10 cellular contexts compared by ENCODE assay signal in the genomic region with DNA sequence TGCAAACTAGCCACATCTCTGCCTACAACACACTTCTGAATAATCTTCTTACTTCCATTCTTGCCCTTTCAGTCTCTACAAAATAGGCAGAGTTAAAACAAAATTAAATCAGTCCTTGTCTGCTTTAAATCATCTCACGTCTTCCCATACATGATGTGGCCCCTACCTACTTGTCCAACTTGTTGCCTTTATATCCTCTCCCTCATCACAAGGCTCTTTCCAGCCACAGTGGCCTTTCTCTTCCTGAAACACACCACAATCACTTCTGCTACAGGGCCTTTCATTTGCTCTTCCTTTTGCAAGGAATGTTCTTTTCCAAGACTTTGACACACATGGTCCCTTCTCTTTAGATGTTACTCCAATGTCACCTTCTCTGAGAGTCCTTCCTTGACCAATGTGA. TPM values are rescaled to one million over a fixed set of nuclear protein-coding genes. Genes with fewer than 3 reads are reported as not detected.
DNase-seq lines count a peak whose midpoint lies in the region; ATAC-seq, FAIRE-seq and TF ChIP-seq lines count a peak whose summit lies in the region.
"Had no signal": no experiment of that assay in that cellular context is flagged by ENCODE, and none has a peak within 500 bp of the region (broad histone marks: within the 10 kb centered on the region; RNA-seq: fewer than 3 reads in every experiment).

No MANE protein-coding gene starts in this region.

- no peak overlapping the region for H2AFZ ChIP-seq in astrocyte (ENCODE audit: low read depth, low read length)

- H3K4me3 ChIP-seq in heart left ventricle (peak overlapping the region in 11 of 12 donors; percentile 68 to 92 (median 84)), astrocyte (ENCODE audit: insufficient read depth, low read depth, low read length) (peak overlapping the region; percentile 86), liver (ENCODE audit: low read depth in 1 of 3, low read length in 3 of 3) (peak overlapping the region; percentile 51 to 95 (median 93)), aorta (ENCODE audit: low read length in 2 of 2) (peak overlapping the region; percentile 26 to 54)

- 21 to 27% (median 22%) methylated on average over 1 of the region's 1 CpG for WGBS in heart left ventricle, 4 donors
- WGBS in liver, result 57% methylated on average over 1 of the region's 1 CpG
- WGBS in aorta, 2 donors, result 24 to 41% methylated on average over 1 of the region's 1 CpG

- peaks cover 20% of the 10 kb centered on the region for H3K4me1 Mint-ChIP-seq in astrocyte (ENCODE audit: low read depth, unreplicated experiment)

- peaks cover 57% of the 10 kb centered on the region for H4K20me1 ChIP-seq in astrocyte (ENCODE audit: insufficient read depth, low read length)

- no peak for DNase-seq in heart left ventricle
- DNase-seq in left cardiac atrium, result no peak
- no peak for DNase-seq in astrocyte (ENCODE audit: low read depth)
- DNase-seq in aorta, result no peak
- no peak for DNase-seq in NCI-H1694 treated with DMSO at 0.1 percent for 48 hours (lab: John Stamatoyannopoulos, UW)
- no peak for DNase-seq in SHP77 (lab: John Stamatoyannopoulos, UW)
- DNase-seq: activated CD4-positive, alpha-beta T cell treated with anti-CD3 and anti-CD28 coated beads, Interleukin-2, amount 50 U/mL, for 4 hours had no signal

- H3K27ac Mint-ChIP-seq in astrocyte (ENCODE audit: unreplicated experiment), result no peak overlapping the region

- H3K27me3 ChIP-seq in heart left ventricle, result no peaks in the 10 kb centered on the region
- no peaks in the 10 kb centered on the region for H3K27me3 ChIP-seq in astrocyte (ENCODE audit: insufficient read depth, low read length)
- no peaks in the 10 kb centered on the region for H3K27me3 ChIP-seq in liver (ENCODE audit: control insufficient read depth in 4 of 4, insufficient read depth in 4 of 4, low read length in 3 of 4)
- no peaks in the 10 kb centered on the region for H3K27me3 ChIP-seq in aorta (ENCODE audit: control insufficient read depth in 1 of 2, insufficient read depth in 2 of 2, low read length in 1 of 2)

- peaks cover 0 to 11% (median 0%) of the 10 kb centered on the region in 9 donors for H3K36me3 ChIP-seq in heart left ventricle
- H3K36me3 ChIP-seq in astrocyte (ENCODE audit: insufficient read depth, low read length), result no peaks in the 10 kb centered on the region
- H3K36me3 ChIP-seq in liver (ENCODE audit: control insufficient read depth in 4 of 4, insufficient read depth in 3 of 4, low read depth in 1 of 4, low read length in 3 of 4), result peaks cover 0 to 3% (median 1%) of the 10 kb centered on the region in 4 donors
- H3K36me3 ChIP-seq in aorta (ENCODE audit: control insufficient read depth in 1 of 2, insufficient read depth in 2 of 2, low read length in 1 of 2), result peaks cover 0 to 3% of the 10 kb centered on the region in 2 donors

- H3K4me1 ChIP-seq in heart left ventricle (peaks cover 3 to 68% (median 52%) of the 10 kb centered on the region in 12 donors), astrocyte (ENCODE audit: insufficient read depth, low read length) (peaks cover 23% of the 10 kb centered on the region), liver (ENCODE audit: control insufficient read depth in 4 of 4, insufficient read depth in 4 of 4, low read length in 3 of 4) (peaks cover 9 to 57% (median 30%) of the 10 kb centered on the region in 4 donors), aorta (ENCODE audit: control insufficient read depth in 1 of 2, insufficient read depth in 2 of 2, low read length in 2 of 2) (peaks cover 3 to 6% of the 10 kb centered on the region in 2 donors)

- no peaks in the 10 kb centered on the region for H3K9me3 Mint-ChIP-seq in astrocyte (ENCODE audit: unreplicated experiment)

- FAIRE-seq in astrocyte (lab: Jason Lieb, UNC), result no peak

- intact Hi-C loops in heart left ventricle (cut with DNase I), result no loop called here
- intact Hi-C loops in left cardiac atrium (cut with DNase I), result no loop called here
- intact Hi-C loops in aorta (cut with DNase I), result loop anchor here in 1 of 2 donors (10.0 kb wide), 1 partner anchor 530 kb away; no protein-coding TSS in a partner anchor

- H3K36me3 Mint-ChIP-seq in astrocyte (ENCODE audit: low read depth, unreplicated experiment), result peaks cover 9% of the 10 kb centered on the region

- ATAC-seq in heart left ventricle (no peak), left cardiac atrium (no peak), aorta (ENCODE audit: low FRiP score) (no peak), HG02678 (IDR thresholded peaks at IDR 0.05; ENCODE audit: unreplicated experiment) (no peak)
- ATAC-seq: esophagus mucosa had no signal

- peak overlapping the region; percentile 93 for H3K4me2 ChIP-seq in astrocyte (ENCODE audit: low read length)

- H3K9ac ChIP-seq in astrocyte (ENCODE audit: low read length) (peak overlapping the region; percentile 99), liver (ENCODE audit: low read depth in 1 of 2, low read length in 2 of 2) (peak overlapping the region in 1 of 2 donors; percentile 89)

- TF ChIP-seq CTCF in heart left ventricle (IDR thresholded peaks at IDR 0.05), result no peak
- TF ChIP-seq CTCF in astrocyte (IDR thresholded peaks at IDR 0.05; ENCODE audit: insufficient read depth, low read depth, low read length), result no peak
- no peak for TF ChIP-seq CTCF in liver (IDR thresholded peaks at IDR 0.05; ENCODE audit: low read depth, low read length, missing input control)

- TF ChIP-seq POLR2A in heart left ventricle (IDR thresholded peaks at IDR 0.05), result no peak

- no peak overlapping the region for H3K4me3 Mint-ChIP-seq in astrocyte (ENCODE audit: unreplicated experiment)

- H3K27me3 Mint-ChIP-seq in astrocyte (ENCODE audit: low read depth, unreplicated experiment), result no peaks in the 10 kb centered on the region

- H3K27ac ChIP-seq in heart left ventricle (peak overlapping the region in 3 of 12 donors; percentile 15 to 97 (median 93)), astrocyte (ENCODE audit: low read depth, low read length) (no peak overlapping the region), liver (ENCODE audit: low read depth in 1 of 2, low read length in 2 of 2) (no peak overlapping the region), aorta (ENCODE audit: low read depth in 1 of 2, low read length in 2 of 2) (no peak overlapping the region)

- TF ChIP-seq RAD21 in liver (IDR thresholded peaks at IDR 0.05), result no peak

- H3K9me3 ChIP-seq in heart left ventricle (no peaks in the 10 kb centered on the region), astrocyte (ENCODE audit: insufficient read depth, low read depth, low read length) (no peaks in the 10 kb centered on the region), liver (ENCODE audit: control insufficient read depth in 4 of 4, low read length in 3 of 4) (no peaks in the 10 kb centered on the region), aorta (ENCODE audit: control insufficient read depth, low read length) (no peaks in the 10 kb centered on the region)

- peaks cover 85% of the 10 kb centered on the region for H3K79me2 ChIP-seq in astrocyte (ENCODE audit: insufficient read depth, low read length)

TF ChIP-seq in liver, 16 proteins besides CTCF, POLR2A, EP300 and RAD21:
- TF ChIP-seq NR2F2 (IDR thresholded peaks at IDR 0.05), result no peak
- TF ChIP-seq, protein P1, sequence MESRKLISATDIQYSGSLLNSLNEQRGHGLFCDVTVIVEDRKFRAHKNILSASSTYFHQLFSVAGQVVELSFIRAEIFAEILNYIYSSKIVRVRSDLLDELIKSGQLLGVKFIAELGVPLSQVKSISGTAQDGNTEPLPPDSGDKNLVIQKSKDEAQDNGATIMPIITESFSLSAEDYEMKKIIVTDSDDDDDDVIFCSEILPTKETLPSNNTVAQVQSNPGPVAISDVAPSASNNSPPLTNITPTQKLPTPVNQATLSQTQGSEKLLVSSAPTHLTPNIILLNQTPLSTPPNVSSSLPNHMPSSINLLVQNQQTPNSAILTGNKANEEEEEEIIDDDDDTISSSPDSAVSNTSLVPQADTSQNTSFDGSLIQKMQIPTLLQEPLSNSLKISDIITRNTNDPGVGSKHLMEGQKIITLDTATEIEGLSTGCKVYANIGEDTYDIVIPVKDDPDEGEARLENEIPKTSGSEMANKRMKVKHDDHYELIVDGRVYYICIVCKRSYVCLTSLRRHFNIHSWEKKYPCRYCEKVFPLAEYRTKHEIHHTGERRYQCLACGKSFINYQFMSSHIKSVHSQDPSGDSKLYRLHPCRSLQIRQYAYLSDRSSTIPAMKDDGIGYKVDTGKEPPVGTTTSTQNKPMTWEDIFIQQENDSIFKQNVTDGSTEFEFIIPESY (IDR thresholded peaks at IDR 0.05), result no peak

RNA-seq across cellular contexts. Expression of gene RBM26, which starts 1.7 kb away (rescaled TPM):
- 10 to 100 TPM; 16.9 to 28.4 (median 21.0) TPM for total RNA-seq in heart left ventricle
- polyA plus RNA-seq in heart left ventricle, result 10 to 100 TPM; 11.5 to 16.6 TPM
- 10 to 100 TPM; 19.9 to 26.2 TPM for total RNA-seq in left cardiac atrium
- 38.5 and 42.6 TPM in 2 replicates for total RNA-seq in astrocyte
- 10 to 100 TPM; 15.5 to 18.4 TPM for total RNA-seq in liver
- polyA plus RNA-seq in liver, result 1 to 10 TPM; 6.4 to 9.1 TPM
- total RNA-seq in aorta, result 10 to 100 TPM; 37.5 to 54.6 TPM
- 10 to 100 TPM in 1 of 2 donors, 1 to 10 TPM in 1; 5.5 to 21.7 TPM for polyA plus RNA-seq in aorta

Comparison
In these comparisons a context has a peak if more than half of its experiments do, and no peak if none do; other contexts are left out.
1. H3K4me3 ChIP-seq: peak in every context shown above with its lines; median percentile 93 in liver; 86 in astrocyte; 84 in heart left ventricle; 40 in aorta.